In genomic region chr16:10876799-10877341, GRCh38 we compare ENCODE assay signal across 8 cellular contexts. TPM values are rescaled to one million over a fixed set of nuclear protein-coding genes. Genes with fewer than 3 reads are reported as not detected.
DNase-seq lines count a peak whose midpoint lies in the region; ATAC-seq and TF ChIP-seq lines count a peak whose summit lies in the region.

TSS of gene CIITA (plus strand) at chr16:10877202. CDS start at chr16:10877331, 129 bp downstream.

- peaks cover 75% of the 10 kb centered on the region for H3K4me1 Mint-ChIP-seq in T-helper 1 cell treated with Interleukin-12 subunit alpha and Interleukin-12 subunit beta and Interleukin-4 antibody, amounts not matched to agents 30 μg/mL and 1 μg/mL, for 36 hours (ENCODE audit: low read depth)

- H3K27ac ChIP-seq in thyroid gland: no peak within 1 kb of the TSS

- H3K9me3 Mint-ChIP-seq in T-helper 1 cell treated with Interleukin-12 subunit alpha and Interleukin-12 subunit beta and Interleukin-4 antibody, amounts not matched to agents 30 μg/mL and 1 μg/mL, for 36 hours: no peaks in the 10 kb centered on the region

- TF ChIP-seq POLR2A in thyroid gland (IDR thresholded peaks at IDR 0.05): no peak

- H3K4me3 Mint-ChIP-seq in T-helper 1 cell treated with Interleukin-12 subunit alpha and Interleukin-12 subunit beta and Interleukin-4 antibody, amounts not matched to agents 30 μg/mL and 1 μg/mL, for 36 hours: peak within 1 kb of the TSS; percentile 87

- H3K4me3 ChIP-seq in cardiac fibroblast (replicated peaks in 1 of 2; ENCODE audit: low read depth in 2 of 2, low read length in 2 of 2): no peak within 1 kb of the TSS
- H3K4me3 ChIP-seq in thyroid gland (replicated peaks in 1 of 3): no peak within 1 kb of the TSS

- H3K27ac Mint-ChIP-seq in T-helper 1 cell treated with Interleukin-12 subunit alpha and Interleukin-12 subunit beta and Interleukin-4 antibody, amounts not matched to agents 30 μg/mL and 1 μg/mL, for 36 hours: peak within 1 kb of the TSS; percentile 71

- intact Hi-C loops in thyroid gland (cut with DNase I): no loop called here

- peak; percentile 92 for DNase-seq in Daoy (ENCODE audit: low read depth)
- peak; percentile 64 to 66 for DNase-seq in cardiac fibroblast (ENCODE audit: low read depth in 2 of 2)
- peak; percentile 60 for DNase-seq in midbrain (lab: John Stamatoyannopoulos, UW)
- peak; percentile 49 to 52 for DNase-seq in thyroid gland
- DNase-seq in NCI-H345 (lab: John Stamatoyannopoulos, UW): no peak

- H3K27me3 ChIP-seq in thyroid gland: no peaks in the 10 kb centered on the region

- peaks cover 11% of the 10 kb centered on the region for H3K36me3 Mint-ChIP-seq in T-helper 1 cell treated with Interleukin-12 subunit alpha and Interleukin-12 subunit beta and Interleukin-4 antibody, amounts not matched to agents 30 μg/mL and 1 μg/mL, for 36 hours (ENCODE audit: low read depth)

- peaks cover 8 to 18% of the 10 kb centered on the region in 2 donors for H3K4me1 ChIP-seq in thyroid gland

- H3K9me3 ChIP-seq in thyroid gland: no peaks in the 10 kb centered on the region

- TF ChIP-seq CTCF in cardiac fibroblast (IDR thresholded peaks at IDR 0.05; ENCODE audit: low read depth, low read length) (no peak), thyroid gland (IDR thresholded peaks at IDR 0.05) (no peak)

- H3K27me3 Mint-ChIP-seq in T-helper 1 cell treated with Interleukin-12 subunit alpha and Interleukin-12 subunit beta and Interleukin-4 antibody, amounts not matched to agents 30 μg/mL and 1 μg/mL, for 36 hours (ENCODE audit: low read depth): peaks cover 24% of the 10 kb centered on the region

- H3K36me3 ChIP-seq in thyroid gland: no peaks in the 10 kb centered on the region

- ATAC-seq in GM19467 (IDR thresholded peaks at IDR 0.05; ENCODE audit: unreplicated experiment) (peak; percentile 51), HG03469 (IDR thresholded peaks at IDR 0.05; ENCODE audit: unreplicated experiment) (peak; percentile 48)

- WGBS in thyroid gland, 2 donors: 53 to 76% methylated on average over 9 of the region's 9 CpGs

RNA-seq across cellular contexts. Expression of gene CIITA, which starts in this region (rescaled TPM):
- total RNA-seq in Daoy (2014; rRNA removed; shearing (Covaris generic)): not detected in 2 replicates
- 10 to 100 TPM in 2 of 4 donors, 1 to 10 TPM in 2; 1.8 to 14.3 (median 10.0) TPM for total RNA-seq in thyroid gland

Comparison
In these comparisons a context has a peak if more than half of its experiments do, and no peak if none do; other contexts are left out.
1. Peak in DNase-seq in Daoy; RNA of the gene not detected or under 1 TPM.